Comparison of ENCODE assay signal across 18 cellular contexts in the genomic region with DNA sequence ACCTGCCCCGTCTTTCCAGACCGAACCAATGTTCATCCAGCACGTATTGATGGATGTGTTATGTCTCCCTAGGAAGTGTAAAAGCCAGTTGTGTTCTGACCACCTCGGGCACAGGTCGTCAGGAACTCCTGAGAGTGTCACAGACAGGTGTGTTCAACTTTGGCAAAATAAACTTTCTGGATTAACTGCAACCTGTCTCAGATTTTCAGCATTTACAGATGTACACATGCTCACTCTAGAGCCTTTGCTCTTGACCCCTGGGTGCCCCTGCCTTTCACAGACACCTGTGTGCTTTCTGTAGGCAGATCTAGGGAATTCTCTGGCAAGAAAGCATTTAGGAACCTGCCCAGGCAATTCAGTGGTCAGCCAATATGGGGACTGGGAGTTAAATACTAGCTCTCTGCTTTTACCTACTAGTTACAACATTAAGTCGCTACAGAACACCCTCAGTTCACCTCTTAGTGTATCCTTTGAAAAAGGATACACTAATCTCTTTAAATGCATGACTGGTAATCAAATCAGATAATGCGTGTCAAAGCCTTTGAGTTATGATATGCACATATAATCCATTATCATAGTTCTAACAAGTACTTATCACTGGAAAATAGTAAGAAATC.
"Had no signal": no experiment of that assay in that cellular context is flagged by ENCODE, and none has a peak within 500 bp of the region (broad histone marks: within the 10 kb centered on the region; RNA-seq: fewer than 3 reads in every experiment).

No MANE protein-coding gene starts in this region.

- H3K4me3 ChIP-seq: gastrocnemius medialis, left ventricle myocardium inferior, suprapubic skin, transverse colon, vagina had no signal

- H3K27ac ChIP-seq: gastrocnemius medialis, left ventricle myocardium inferior, suprapubic skin, transverse colon, vagina had no signal

- H3K27me3 ChIP-seq: suprapubic skin, transverse colon, vagina had no signal

- H3K4me3 Mint-ChIP-seq: activated naive CD4-positive, alpha-beta T cell treated with anti-CD3 and anti-CD28 coated beads for 36 hours; WTC11 had no signal

- H3K4me1 ChIP-seq: gastrocnemius medialis, left ventricle myocardium inferior, suprapubic skin, transverse colon, vagina had no signal

- H3K27me3 Mint-ChIP-seq: progenitor cell of endocrine pancreas had no signal

- ATAC-seq: esophagus mucosa, gastrocnemius medialis, WTC11 had no signal

- H3K27ac Mint-ChIP-seq: activated naive CD4-positive, alpha-beta T cell treated with anti-CD3 and anti-CD28 coated beads for 36 hours; progenitor cell of endocrine pancreas; WTC11 had no signal

- H3K9me3 Mint-ChIP-seq: activated naive CD4-positive, alpha-beta T cell treated with anti-CD3 and anti-CD28 coated beads for 36 hours; WTC11 had no signal

- DNase-seq: activated CD4-positive, alpha-beta T cell treated with anti-CD3 and anti-CD28 coated beads for 4 hours; activated naive CD4-positive, alpha-beta T cell treated with anti-CD3 and anti-CD28 coated beads for 36 hours; cerebellar nuclear complex; cortex of kidney; gastrocnemius medialis; head of caudate nucleus; left ventricle myocardium inferior; mammary epithelial cell; occipital lobe; stimulated activated CD4-positive, alpha-beta T cell treated with anti-CD3 and anti-CD28 coated beads, Interleukin-12 subunit alpha, Interleukin-12 subunit beta, amount 100 ng/mL, for 4 hours; stimulated activated CD4-positive, alpha-beta T cell treated with anti-CD3 and anti-CD28 coated beads, Interleukin-1b, Interleukin-23, amount 100 ng/mL, for 48 hours; stimulated activated naive CD4-positive, alpha-beta T cell treated with Interleukin-2 at 50 U/mL for 16 hours; transverse colon had no signal

- H3K36me3 Mint-ChIP-seq: WTC11 had no signal

- H3K36me3 ChIP-seq: gastrocnemius medialis, left ventricle myocardium inferior, suprapubic skin, transverse colon, vagina had no signal
